8 cellular contexts compared by ENCODE assay signal in the genomic region with DNA sequence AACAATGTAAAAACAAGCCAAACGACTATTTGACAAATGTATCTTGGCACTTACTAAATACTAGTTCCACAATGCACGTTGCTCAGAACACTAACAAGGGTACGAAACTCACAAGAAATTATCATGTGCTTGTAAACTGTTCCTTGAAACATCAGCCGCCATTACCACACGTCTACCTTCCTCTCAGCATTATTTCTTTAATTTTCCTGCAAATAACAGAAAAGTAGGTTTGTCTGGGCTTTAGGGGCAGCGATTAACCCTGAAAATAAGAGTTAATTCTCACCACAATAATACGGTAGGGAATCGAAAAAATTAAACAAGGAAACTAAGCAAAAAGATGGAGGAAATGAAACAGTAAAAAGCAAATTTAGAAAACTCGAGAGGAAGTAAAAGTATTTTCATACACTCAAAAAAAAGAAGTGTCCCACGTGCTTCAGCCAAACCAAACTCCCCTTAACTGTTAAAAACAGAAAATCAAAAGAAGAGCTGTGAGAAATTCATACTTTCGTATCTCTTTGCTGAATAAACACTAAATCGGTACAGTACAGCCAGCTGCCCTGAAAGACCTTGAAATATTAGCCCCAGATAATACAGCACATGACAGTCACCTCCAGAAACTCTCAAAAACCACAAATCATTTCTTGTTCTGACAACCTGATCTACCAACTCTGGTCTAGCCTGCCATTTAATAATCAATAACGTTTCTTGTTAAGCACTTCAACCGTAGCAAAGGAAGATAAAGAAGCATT. TPM values are rescaled to one million over a fixed set of nuclear protein-coding genes. Genes with fewer than 3 reads are reported as not detected.
A peak's percentile ranks its signal among the peaks of the same experiment; 100 is the strongest.
DNase-seq lines count a peak whose midpoint lies in the region; ATAC-seq and TF ChIP-seq lines count a peak whose summit lies in the region.

No MANE protein-coding gene starts in this region.

- H3K27me3 ChIP-seq in iPS-20b (ENCODE audit: insufficient read depth, low read length) (no peaks in the 10 kb centered on the region), suprapubic skin (no peaks in the 10 kb centered on the region)

- no peak for TF ChIP-seq EP300 in suprapubic skin (IDR thresholded peaks at IDR 0.05)

- DNase-seq in AML-193 (lab: John Stamatoyannopoulos, UW), result peak; percentile 17 to 30
- no peak for DNase-seq in activated CD8-positive, alpha-beta T cell treated with anti-CD3 and anti-CD28 coated beads for 36 hours
- peak in 1 of 2 donors; percentile 13 for DNase-seq in suprapubic skin (ENCODE audit: low spot score in 2 of 2)
- no peak for DNase-seq in DMS153 treated with DMSO at 0.1 percent for 48 hours (lab: John Stamatoyannopoulos, UW; ENCODE audit: unreplicated experiment)
- no peak for DNase-seq in NCI-H1694 treated with DMSO at 0.1 percent for 48 hours (lab: John Stamatoyannopoulos, UW)

- no peak for TF ChIP-seq CTCF in activated CD8-positive, alpha-beta T cell treated with anti-CD3 and anti-CD28 coated beads for 36 hours (IDR thresholded peaks at IDR 0.05)
- no peak for TF ChIP-seq CTCF in suprapubic skin (IDR thresholded peaks at IDR 0.05)

- H3K36me3 Mint-ChIP-seq in activated CD8-positive, alpha-beta T cell treated with anti-CD3 and anti-CD28 coated beads for 36 hours (ENCODE audit: low read depth), result peaks cover 39% of the 10 kb centered on the region

- no peaks in the 10 kb centered on the region for H3K9me3 Mint-ChIP-seq in activated CD8-positive, alpha-beta T cell treated with anti-CD3 and anti-CD28 coated beads for 36 hours

- no peaks in the 10 kb centered on the region for H3K27me3 Mint-ChIP-seq in activated CD8-positive, alpha-beta T cell treated with anti-CD3 and anti-CD28 coated beads for 36 hours

- intact Hi-C loops in activated CD8-positive, alpha-beta T cell treated with anti-CD3 and anti-CD28 coated beads for 36 hours (cut with micrococcal nuclease), result no loop called here

- H3K4me3 ChIP-seq in iPS-20b (ENCODE audit: low read length) (peak overlapping the region; percentile 95), suprapubic skin (peak overlapping the region; percentile 93)

- no peak for TF ChIP-seq POLR2A in suprapubic skin (IDR thresholded peaks at IDR 0.05)

- POLR2A ChIA-PET in activated CD8-positive, alpha-beta T cell treated with anti-CD3 and anti-CD28 coated beads for 36 hours (lab: Charles Lee), result interaction anchor here (0.7 to 1.9 kb wide), 3 partner anchors 14 to 245 kb away, joined by 3 to 8 read pairs (median 3); no protein-coding TSS in a partner anchor

- peaks cover 13% of the 10 kb centered on the region; the same call in 1 of the 2 replicates for H3K36me3 ChIP-seq in iPS-20b (ENCODE audit: insufficient read depth, low read depth, low read length)
- no peaks in the 10 kb centered on the region for H3K36me3 ChIP-seq in suprapubic skin

- peak; percentile 59 for ATAC-seq in GM19043 (IDR thresholded peaks at IDR 0.05; ENCODE audit: low read depth, unreplicated experiment)
- ATAC-seq in HG03175 (IDR thresholded peaks at IDR 0.05; ENCODE audit: unreplicated experiment), result peak; percentile 61
- ATAC-seq in activated CD8-positive, alpha-beta T cell treated with anti-CD3 and anti-CD28 coated beads for 36 hours, result peak; percentile 8

- H3K4me3 Mint-ChIP-seq in activated CD8-positive, alpha-beta T cell treated with anti-CD3 and anti-CD28 coated beads for 36 hours, result peak overlapping the region; percentile 91

- H3K27ac ChIP-seq in iPS-20b (ENCODE audit: low read length) (no peak overlapping the region), suprapubic skin (peak overlapping the region; percentile 97)

- WGBS in suprapubic skin, result 30% methylated on average over 14 of the region's 14 CpGs

- H3K27ac Mint-ChIP-seq in activated CD8-positive, alpha-beta T cell treated with anti-CD3 and anti-CD28 coated beads for 36 hours, result peak overlapping the region; percentile 91

- H3K9ac ChIP-seq in iPS-20b (ENCODE audit: low read depth, low read length), result peak overlapping the region; percentile 91

- H3K9me3 ChIP-seq in iPS-20b (ENCODE audit: insufficient read depth, low read depth, low read length) (no peaks in the 10 kb centered on the region), suprapubic skin (no peaks in the 10 kb centered on the region)

- H3K4me1 ChIP-seq in iPS-20b (ENCODE audit: insufficient read depth, low read length) (peaks cover 7% of the 10 kb centered on the region), suprapubic skin (peaks cover 51% of the 10 kb centered on the region)

- CTCF ChIA-PET in activated CD8-positive, alpha-beta T cell treated with anti-CD3 and anti-CD28 coated beads for 36 hours (lab: Charles Lee), result interaction anchor here (1.1 kb wide), 1 partner anchor 43 kb away, joined by 3 read pairs; no protein-coding TSS in a partner anchor

- H3K4me1 Mint-ChIP-seq in activated CD8-positive, alpha-beta T cell treated with anti-CD3 and anti-CD28 coated beads for 36 hours (ENCODE audit: low read depth), result peaks cover 72% of the 10 kb centered on the region

RNA-seq across cellular contexts. Expression of a gene that starts 1.2 kb away (rescaled TPM):
- total RNA-seq in activated CD8-positive, alpha-beta T cell treated with anti-CD3 and anti-CD28 coated beads for 36 hours, result 10 to 100 TPM; 69.6 to 75.9 TPM
- total RNA-seq in suprapubic skin, result 10 to 100 TPM; 47.5 to 71.4 (median 55.8) TPM

Comparison
In these comparisons a context has a peak if more than half of its experiments do, and no peak if none do; other contexts are left out.
1. DNase-seq: peak in AML-193 (2 of 2); none in activated CD8-positive, alpha-beta T cell treated with anti-CD3 and anti-CD28 coated beads for 36 hours (single experiment), DMS153 treated with DMSO at 0.1 percent for 48 hours (single experiment) and NCI-H1694 treated with DMSO at 0.1 percent for 48 hours (single experiment).
2. ATAC-seq: peak in every context shown above with its lines; median percentile 61 in HG03175; 59 in GM19043; 8 in activated CD8-positive, alpha-beta T cell treated with anti-CD3 and anti-CD28 coated beads for 36 hours.